In genomic region chr5:81718300-81718699, GRCh38 we compare ENCODE assay signal across 14 cellular contexts. TPM values are rescaled to one million over a fixed set of nuclear protein-coding genes. Genes with fewer than 3 reads are reported as not detected.
DNase-seq lines count a peak whose midpoint lies in the region; ATAC-seq, FAIRE-seq and TF ChIP-seq lines count a peak whose summit lies in the region.
"Had no signal": no experiment of that assay in that cellular context is flagged by ENCODE, and none has a peak within 500 bp of the region (broad histone marks: within the 10 kb centered on the region; RNA-seq: fewer than 3 reads in every experiment).

No MANE protein-coding gene starts in this region.

- H3K36me3 ChIP-seq in BLaER1 treated with 17β-estradiol and CSF1 and Interleukin-3, amounts not matched to agents 10 nM and 100 nM, result peaks cover 0 to 25% (median 5%) of the 10 kb centered on the region in 11 experiments; a peak in 12 of 22 replicates
- H3K36me3 ChIP-seq in K562 (ENCODE audit: control insufficient read depth, insufficient read depth, low read length) (no peaks in the 10 kb centered on the region), PC-3 (ENCODE audit: low read depth, low read length) (no peaks in the 10 kb centered on the region)
- H3K36me3 ChIP-seq: stomach had no signal

- no peaks in the 10 kb centered on the region for H3K9me1 ChIP-seq in K562 (ENCODE audit: control insufficient read depth, insufficient read depth, low read length)

- H3K27ac ChIP-seq in BLaER1 treated with 17β-estradiol and CSF1 and Interleukin-3, amounts not matched to agents 10 nM and 100 nM, result peak overlapping the region in 10 of 11 experiments; percentile 4 to 57 (median 33); a peak in 16 of 22 replicates
- H3K27ac ChIP-seq in K562 (ENCODE audit: extremely low read depth, low read depth, low read length), result peak overlapping the region; percentile 1; the same call in 1 of the 3 replicates
- H3K27ac ChIP-seq in PC-3 (ENCODE audit: low read length), result no peak overlapping the region
- H3K27ac ChIP-seq: C4-2B, coronary artery had no signal

- H3K4me1 ChIP-seq in BLaER1 treated with 17β-estradiol and CSF1 and Interleukin-3, amounts not matched to agents 10 nM and 100 nM, result peaks cover 16 to 51% (median 33%) of the 10 kb centered on the region in 10 experiments
- H3K4me1 ChIP-seq in K562 (replicated peaks in 1 of 2; ENCODE audit: control insufficient read depth in 2 of 2, insufficient read depth in 2 of 2, low read length in 2 of 2), result peaks cover 0 to 14% of the 10 kb centered on the region in 2 experiments; a peak in 2 of 5 replicates
- no peaks in the 10 kb centered on the region for H3K4me1 ChIP-seq in PC-3 (ENCODE audit: insufficient read depth, low read length)

- no peaks in the 10 kb centered on the region for H3K27me3 Mint-ChIP-seq in naive B cell

- H3K79me2 ChIP-seq in K562 (ENCODE audit: control insufficient read depth, insufficient read depth, low read length), result peaks cover 71% of the 10 kb centered on the region
- H3K79me2 ChIP-seq in PC-3 (ENCODE audit: low read length), result no peaks in the 10 kb centered on the region

- WGBS in K562 (ENCODE audit: insufficient coverage, low coverage, missing lambda C conversion rate), result under 1% methylated on average over 6 of the region's 6 CpGs

- DNase-seq in K562 (ENCODE audit: extremely low read depth in 1 of 4, low spot score in 3 of 4) (peak; percentile 12 to 58 (median 24)), naive B cell (no peak), NCI-H524 treated with DMSO at 0.1 percent for 48 hours (lab: John Stamatoyannopoulos, UW) (no peak), PC-3 (no peak)
- DNase-seq: midbrain; stimulated activated CD4-positive, alpha-beta T cell treated with anti-CD3 and anti-CD28 coated beads, Interleukin-4, amount 100 ng/mL, for 24 hours; stomach had no signal

- in situ Hi-C loops in K562 (cut with MboI), result no loop called here

- peak overlapping the region in 6 of 11 experiments; percentile 1 to 26 (median 12); a peak in 2 of 22 replicates for H3K9ac ChIP-seq in BLaER1 treated with 17β-estradiol and CSF1 and Interleukin-3, amounts not matched to agents 10 nM and 100 nM
- H3K9ac ChIP-seq in K562 (ENCODE audit: insufficient read depth in 1 of 2, low read depth in 2 of 2, low read length in 2 of 2) (no peak overlapping the region), PC-3 (ENCODE audit: low read length) (no peak overlapping the region)

- no peak for TF ChIP-seq EP300 in K562 (IDR thresholded peaks at IDR 0.05; ENCODE audit: low read length)

- ATAC-seq in HG03354 (IDR thresholded peaks at IDR 0.05; ENCODE audit: poor library complexity, severe bottlenecking, unreplicated experiment) (peak; percentile 44), K562 (peak; percentile 68), naive B cell (ENCODE audit: low read depth in 2 of 2) (peak; percentile 45 to 64), GM21360 (IDR thresholded peaks at IDR 0.05; ENCODE audit: unreplicated experiment) (no peak), PC-3 (no peak), HG03108 (IDR thresholded peaks at IDR 0.05; ENCODE audit: unreplicated experiment) (no peak)
- ATAC-seq: Panc1 had no signal

- no peak overlapping the region for H3K4me3 ChIP-seq in BLaER1 treated with 17β-estradiol and CSF1 and Interleukin-3, amounts not matched to agents 10 nM and 100 nM
- H3K4me3 ChIP-seq in K562, result no peak overlapping the region
- no peak overlapping the region for H3K4me3 ChIP-seq in PC-3 (ENCODE audit: low read length)
- H3K4me3 ChIP-seq: coronary artery, stomach had no signal

- BruUV-seq in K562 (replicated peaks; lab: Mats Ljungman, UMichigan) (no TSS peak), PC-3 (replicated peaks; lab: Mats Ljungman, UMichigan) (no TSS peak)

- H3K9me3 ChIP-seq in BLaER1 treated with 17β-estradiol and CSF1 and Interleukin-3, amounts not matched to agents 10 nM and 100 nM (replicated peaks in 1 of 11), result peaks cover 0 to 15% (median 0%) of the 10 kb centered on the region in 11 experiments; a peak in 5 of 22 replicates
- no peaks in the 10 kb centered on the region for H3K9me3 ChIP-seq in K562 (replicated peaks; ENCODE audit: control insufficient read depth, insufficient read depth, low read depth, low read length)
- H3K9me3 ChIP-seq in PC-3 (ENCODE audit: low read length), result no peaks in the 10 kb centered on the region
- H3K9me3 ChIP-seq: stomach had no signal

- H2AFZ ChIP-seq in K562 (ENCODE audit: low read depth, low read length) (peak overlapping the region; percentile 3; the same call in 1 of the 2 replicates), PC-3 (ENCODE audit: low read length) (no peak overlapping the region)

- H3K36me3 Mint-ChIP-seq in naive B cell, result peaks cover 6% of the 10 kb centered on the region in 2 donors

- H3K9me2 ChIP-seq in PC-3 (replicated peaks; ENCODE audit: low read length), result no peaks in the 10 kb centered on the region

- TF ChIP-seq CTCF in K562 (IDR thresholded peaks at IDR 0.05 in 2 of 3, conservative IDR thresholded peaks at IDR 0.05 in 1 of 3; ENCODE audit: insufficient read depth in 2 of 3, low read depth in 1 of 3, low read length in 3 of 3), result no peak
- TF ChIP-seq CTCF in PC-3 (conservative IDR thresholded peaks at IDR 0.05; ENCODE audit: low read depth, low read length), result no peak

- peaks cover 0 to 95% (median 0%) of the 10 kb centered on the region in 11 experiments; a peak in 5 of 22 replicates for H4K20me1 ChIP-seq in BLaER1 treated with 17β-estradiol and CSF1 and Interleukin-3, amounts not matched to agents 10 nM and 100 nM
- no peaks in the 10 kb centered on the region for H4K20me1 ChIP-seq in K562 (replicated peaks; ENCODE audit: control insufficient read depth, insufficient read depth, low read length)
- no peaks in the 10 kb centered on the region for H4K20me1 ChIP-seq in PC-3 (ENCODE audit: low read length)

- H3K4me2 ChIP-seq in BLaER1 treated with 17β-estradiol and CSF1 and Interleukin-3, amounts not matched to agents 10 nM and 100 nM, result peak overlapping the region; percentile 36 to 75 (median 60)
- peak overlapping the region; percentile 49; the same call in 1 of the 2 replicates for H3K4me2 ChIP-seq in K562 (ENCODE audit: insufficient read depth, low read length)
- no peak overlapping the region for H3K4me2 ChIP-seq in PC-3 (ENCODE audit: low read length)

- H3K4me3 Mint-ChIP-seq in naive B cell, result peak overlapping the region in 5 of 8 donors; percentile 3 to 58 (median 28)

- H3K9me3 Mint-ChIP-seq in naive B cell, result peaks cover 0 to 2% (median 0%) of the 10 kb centered on the region in 7 donors

- POLR2A ChIA-PET in K562 (lab: Yijun Ruan, JAX), result interaction anchor here (0.6 to 1.4 kb wide), 3 partner anchors 16 to 244 kb away, joined by 3 to 5 read pairs (median 3); no protein-coding TSS in a partner anchor
- POLR2A ChIA-PET in PC-3 (lab: Charles Lee; ENCODE audit: unreplicated experiment), result no interaction called here

- peaks cover 49 to 84% (median 77%) of the 10 kb centered on the region in 3 donors for H3K4me1 Mint-ChIP-seq in naive B cell

- no peaks in the 10 kb centered on the region for H3F3A ChIP-seq in PC-3 (ENCODE audit: low read length, unreplicated experiment)

- CTCF ChIA-PET in K562 (lab: Yijun Ruan, JAX; ENCODE audit: low intra/inter-chr PET ratio), result no interaction called here
- CTCF ChIA-PET in PC-3 (lab: Charles Lee), result no interaction called here

- no peak for TF ChIP-seq POLR2A in K562 (conservative IDR thresholded peaks at IDR 0.05)

- H3K27ac Mint-ChIP-seq in naive B cell, result peak overlapping the region in 4 of 6 donors; percentile 2 to 73 (median 28)

- intact Hi-C loops in K562 (cut with micrococcal nuclease), result no loop called here
- intact Hi-C loops in PC-3 (cut with micrococcal nuclease), result no loop called here

- TF ChIP-seq RAD21 in K562 (CRISPR knock-in tag; conservative IDR thresholded peaks at IDR 0.05 in 1 of 2, IDR thresholded peaks at IDR 0.05 in 1 of 2), result no peak

- peak; percentile 91 for FAIRE-seq in K562 (lab: Jason Lieb, UNC)

- no peaks in the 10 kb centered on the region for H3K27me3 ChIP-seq in BLaER1 treated with 17β-estradiol and CSF1 and Interleukin-3, amounts not matched to agents 10 nM and 100 nM
- H3K27me3 ChIP-seq in K562 (ENCODE audit: control insufficient read depth in 2 of 2, insufficient read depth in 2 of 2, low read length in 2 of 2) (no peaks in the 10 kb centered on the region), PC-3 (ENCODE audit: low read length) (no peaks in the 10 kb centered on the region)
- H3K27me3 ChIP-seq: stomach had no signal

TF ChIP-seq in K562, 482 proteins besides CTCF, POLR2A, EP300 and RAD21 (continues in another document):
- TF ChIP-seq MITF (IDR thresholded peaks at IDR 0.05) (no peak), KDM1A (IDR thresholded peaks at IDR 0.05) (peak; percentile 24 to 33; a peak in 2 of 4 replicates), ZNF282 (CRISPR knock-in tag; IDR thresholded peaks at IDR 0.05) (no peak)

RNA-seq across cellular contexts. Expression of gene SSBP2, which starts 32.6 kb away (rescaled TPM):
- total RNA-seq in K562 (2011; cell fraction: chromatin; rRNA removed; ENCODE audit: low replicate concordance), result 60.8 and 64.6 TPM in 2 replicates
- 20.4 and 22.5 TPM in 2 replicates for total RNA-seq in K562 (2011; cell fraction: nucleolus; rRNA removed)
- total RNA-seq in K562 (2011; cell fraction: nucleoplasm; rRNA removed), result 30.7 and 41.1 TPM in 2 replicates
- 22.3 and 30.2 TPM in 2 replicates for total RNA-seq in K562 (2014; rRNA removed)
- total RNA-seq in K562 (2014; rRNA removed; fragmentation: Illumina TruSeq; extraction: Trizol), result 42.1 and 47.2 TPM in 2 replicates
- total RNA-seq in K562 (2015; rRNA removed; fragmentation: Illumina TruSeq; extraction: Trizol), result 37.7 and 39.9 TPM in 2 replicates
- 36.4 and 41.1 TPM in 2 replicates for total RNA-seq in K562 (2021)
- 47.6 and 88.4 TPM in 2 replicates for polyA plus RNA-seq in K562 (2011; rRNA removed)
- polyA plus RNA-seq in K562 (2011; cell fraction: cytosol; rRNA removed), result 32.1 and 43.1 TPM in 2 replicates
- 34.8 and 49.1 TPM in 2 replicates for polyA plus RNA-seq in K562 (2011; cell fraction: nucleus; rRNA removed)
- 37.3 and 54.7 TPM in 2 replicates for polyA plus RNA-seq in K562 (2012)
- polyA plus RNA-seq in K562 (2014; fragmentation: Illumina TruSeq; extraction: Trizol), result 62.5 and 78.7 TPM in 2 replicates
- polyA plus RNA-seq in K562 (2014; fragmentation: Nextera tagmentation; extraction: Ambion mirVana), result 100 to 1,000 TPM in 1 of 2 experiments, 10 to 100 TPM in 1; 81.8 to 133 TPM
- 35.1 and 44.6 TPM in 2 replicates for polyA plus RNA-seq in K562 (2014; rRNA removed)
- polyA minus RNA-seq in K562 (2011; rRNA and poly(A)+ RNA removed), result 42.0 and 53.6 TPM in 2 replicates
- polyA minus RNA-seq in K562 (2011; cell fraction: cytosol; rRNA and poly(A)+ RNA removed), result 10.9 and 20.5 TPM in 2 replicates
- 24.2 and 28.5 TPM in 2 replicates for polyA minus RNA-seq in K562 (2011; cell fraction: nucleus; rRNA and poly(A)+ RNA removed)
- polyA plus RNA-seq in naive B cell (ENCODE audit: low read depth in 6 of 6), result 100 to 1,000 TPM; 111 to 202 (median 140) TPM
- total RNA-seq in PC-3 (2014; rRNA removed), result 5.8 and 9.0 TPM in 2 replicates

Comparison
In these comparisons a context has a peak if more than half of its experiments do, and no peak if none do; other contexts are left out.
1. H3K9ac ChIP-seq: peak in BLaER1 treated with 17β-estradiol and CSF1 and Interleukin-3, amounts not matched to agents 10 nM and 100 nM (6 of 11); none in K562 (0 of 2) and PC-3 (single experiment).
2. ATAC-seq: peak in HG03354 (single experiment), K562 (single experiment) and naive B cell (2 of 2); none in GM21360 (single experiment), PC-3 (single experiment) and HG03108 (single experiment).
3. DNase-seq: peak in K562 (4 of 4); none in naive B cell (single experiment), NCI-H524 treated with DMSO at 0.1 percent for 48 hours (single experiment) and PC-3 (single experiment).